ENCODE assay signal across 8 cellular contexts in the genomic region with DNA sequence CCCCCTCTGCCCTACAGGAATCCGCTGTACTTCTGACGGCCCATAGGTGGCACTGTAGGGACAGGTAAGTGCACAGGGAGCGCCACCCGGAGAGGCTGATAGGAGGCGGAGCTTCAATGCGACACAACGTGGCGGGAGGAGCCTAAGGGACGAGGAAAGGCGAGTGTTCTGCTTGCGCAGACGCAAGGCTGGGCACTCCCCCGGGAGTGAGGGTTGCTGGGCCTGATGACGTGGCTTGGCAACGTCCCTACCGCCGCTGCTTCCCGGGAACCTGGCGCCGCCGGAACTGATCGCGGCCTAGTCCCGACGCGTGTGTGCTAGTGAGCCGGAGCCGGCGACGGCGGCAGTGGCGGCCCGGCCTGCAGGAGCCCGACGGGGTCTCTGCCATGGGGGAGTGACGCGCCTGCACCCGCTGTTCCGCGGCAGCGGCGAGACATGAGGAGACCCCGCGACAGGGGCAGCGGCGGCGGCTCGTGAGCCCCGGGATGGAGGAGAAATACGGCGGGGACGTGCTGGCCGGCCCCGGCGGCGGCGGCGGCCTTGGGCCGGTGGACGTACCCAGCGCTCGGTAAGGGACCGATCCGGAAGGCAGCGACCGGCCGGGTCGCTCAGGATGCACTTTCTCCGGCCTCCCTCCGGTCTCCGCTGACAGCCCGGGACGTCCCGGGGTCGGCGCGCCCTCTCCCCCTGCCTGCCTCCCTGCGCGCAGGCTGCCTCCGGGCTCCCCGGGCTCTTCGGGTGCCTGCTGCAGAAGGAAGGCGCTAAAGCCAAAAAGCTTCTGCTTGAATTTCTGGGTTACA. TPM values are rescaled to one million over a fixed set of nuclear protein-coding genes. Genes with fewer than 3 reads are reported as not detected.
DNase-seq lines count a peak whose midpoint lies in the region; ATAC-seq, FAIRE-seq and TF ChIP-seq lines count a peak whose summit lies in the region.

SLC30A5 (plus strand) TSS at position 244 of the 800 bp plus-strand sequence; CDS start at position 486, 242 bp downstream.

- no peaks in the 10 kb centered on the region for H3K27me3 Mint-ChIP-seq in dendritic cell treated with granulocyte-macrophage colony-stimulating factor and Interleukin-4, amounts not matched to agents 40 ng/mL and 50 ng/mL, for 4 days

- no peaks in the 10 kb centered on the region for H3K9me3 Mint-ChIP-seq in dendritic cell treated with granulocyte-macrophage colony-stimulating factor and Interleukin-4, amounts not matched to agents 40 ng/mL and 50 ng/mL, for 4 days

- peak within 1 kb of the TSS; percentile 70 to 88 (median 72) for H3K4me3 ChIP-seq in HepG2 (replicated peaks in 1 of 3; ENCODE audit: insufficient read depth in 1 of 3, low read depth in 2 of 3, low read length in 3 of 3)

- in situ Hi-C loops in HepG2 (cut with HindIII; ENCODE audit: extremely low pct_ligation_motif_present, low pct_unique_long_range_greater_than_20kb): loop anchor here (10.0 kb wide), 1 partner anchor 241 kb away; the partner anchor contains the start of gene CCDC125

- peaks cover 30% of the 10 kb centered on the region for H3K79me2 ChIP-seq in HepG2 (ENCODE audit: insufficient read depth, low read length)

- H3K4me2 ChIP-seq in HepG2 (ENCODE audit: low read depth, low read length): peak within 1 kb of the TSS; percentile 87

- peak; percentile 97 for TF ChIP-seq CTCF in C4-2B (conservative IDR thresholded peaks at IDR 0.05)
- peak; percentile 98 for TF ChIP-seq CTCF in HepG2 (CRISPR knock-in tag; IDR thresholded peaks at IDR 0.05)

- H3K27ac Mint-ChIP-seq in dendritic cell treated with granulocyte-macrophage colony-stimulating factor and Interleukin-4, amounts not matched to agents 40 ng/mL and 50 ng/mL, for 4 days: peak within 1 kb of the TSS; percentile 95

- peak within 1 kb of the TSS; percentile 91 for H3K4me3 Mint-ChIP-seq in dendritic cell treated with granulocyte-macrophage colony-stimulating factor and Interleukin-4, amounts not matched to agents 40 ng/mL and 50 ng/mL, for 4 days

- CTCF ChIA-PET in HepG2 (lab: Yijun Ruan, JAX; ENCODE audit: low intra/inter-chr PET ratio, low total read pairs): no interaction called here

- TSS peak; percentile 77 for BruUV-seq in HepG2 (replicated peaks; lab: Mats Ljungman, UMichigan)

- WGBS in HepG2 (ENCODE audit: low lambda C conversion rate): 0% methylated on average over 29 of the region's 83 CpGs

- intact Hi-C loops in dendritic cell treated with granulocyte-macrophage colony-stimulating factor and Interleukin-4, amounts not matched to agents 40 ng/mL and 50 ng/mL, for 4 days (cut with micrococcal nuclease): loop anchor here (1.0 to 2.0 kb wide), 2 partner anchors 73 to 95 kb away; partner anchors contain the start of genes CCNB1 and CENPH
- intact Hi-C loops in HepG2 (cut with micrococcal nuclease; ENCODE audit: unreplicated experiment): loop anchor here (1.0 to 5.0 kb wide), 3 partner anchors 123 to 274 kb away; a partner anchor contains a TSS

- H3K9ac ChIP-seq in HepG2 (ENCODE audit: insufficient read depth, low read depth, low read length): peak within 1 kb of the TSS; percentile 98

- H4K20me1 ChIP-seq in HepG2 (ENCODE audit: insufficient read depth, low read length): no peaks in the 10 kb centered on the region; the same call in 1 of the 2 replicates

- TF ChIP-seq POLR2A in HepG2 (IDR thresholded peaks at IDR 0.05; ENCODE audit: insufficient read depth in 1 of 2, low read depth in 2 of 2, low read length in 2 of 2): peak; percentile 92 to 95

- POLR2A ChIA-PET in HepG2 (lab: Yijun Ruan, JAX): interaction anchor here (0.7 to 2.5 kb wide), 18 partner anchors 13 to 424 kb away, joined by 3 to 27 read pairs (median 4); partner anchors contain the start of genes CCDC125, CCNB1, CDK7 and MARVELD2

- H3K27me3 ChIP-seq in HepG2 (ENCODE audit: control insufficient read depth in 1 of 2, insufficient read depth in 2 of 2, low read length in 2 of 2): no peaks in the 10 kb centered on the region

- peak within 1 kb of the TSS; percentile 97 for H3K27ac ChIP-seq in C4-2B
- H3K27ac ChIP-seq in HepG2 (ENCODE audit: extremely low read length, insufficient read depth, low read length): peak within 1 kb of the TSS; percentile 88

- H3K9me3 ChIP-seq in HepG2 (ENCODE audit: low read length): no peaks in the 10 kb centered on the region

- H2AFZ ChIP-seq in HepG2 (ENCODE audit: low read length): no peak within 1 kb of the TSS

- peaks cover 47% of the 10 kb centered on the region for H3K4me1 ChIP-seq in HepG2 (ENCODE audit: insufficient read depth, low read length)

- DNase-seq in NCI-H748 (lab: John Stamatoyannopoulos, UW; ENCODE audit: unreplicated experiment) (peak; percentile 99), HepG2 (ENCODE audit: low spot score) (peak; percentile 98)
- peak; percentile 93 to 98 for DNase-seq in activated CD4-positive, alpha-beta T cell treated with anti-CD3 and anti-CD28 coated beads, Interleukin-2, amount 50 U/mL, for 24 hours (ENCODE audit: low read depth in 1 of 2, low spot score in 1 of 2)
- DNase-seq in stimulated activated CD4-positive, alpha-beta T cell treated with anti-CD3 and anti-CD28 coated beads, Interleukin-4, amount 100 ng/mL, for 24 hours: peak; percentile 99

- TF ChIP-seq EP300 in HepG2 (IDR thresholded peaks at IDR 0.05; ENCODE audit: low read depth in 2 of 2, low read length in 2 of 2) (0 out of 4 replicates have a peak, but pooled peaks have one; percentile 7 to 14), HepG2 (CRISPR knock-in tag; IDR thresholded peaks at IDR 0.05; ENCODE audit: borderline replicate concordance) (no peak)

- peak; percentile 99 for ATAC-seq in GM19328 (IDR thresholded peaks at IDR 0.05; ENCODE audit: unreplicated experiment)
- peak; percentile 99 for ATAC-seq in HG03521 (IDR thresholded peaks at IDR 0.05; ENCODE audit: unreplicated experiment)
- ATAC-seq in HepG2: peak; percentile 98

- no peaks in the 10 kb centered on the region for H3K36me3 ChIP-seq in HepG2 (replicated peaks in 1 of 2; ENCODE audit: control insufficient read depth in 1 of 2, insufficient read depth in 2 of 2, low read length in 2 of 2)

- peak; percentile 76 for TF ChIP-seq RAD21 in HepG2 (CRISPR knock-in tag; IDR thresholded peaks at IDR 0.05)

- peaks cover 38% of the 10 kb centered on the region for H3K36me3 Mint-ChIP-seq in dendritic cell treated with granulocyte-macrophage colony-stimulating factor and Interleukin-4, amounts not matched to agents 40 ng/mL and 50 ng/mL, for 4 days (ENCODE audit: low read depth)

- H3K4me1 Mint-ChIP-seq in dendritic cell treated with granulocyte-macrophage colony-stimulating factor and Interleukin-4, amounts not matched to agents 40 ng/mL and 50 ng/mL, for 4 days (ENCODE audit: low read depth): peaks cover 33% of the 10 kb centered on the region

- FAIRE-seq in HepG2 (lab: Jason Lieb, UNC): peak; percentile 94

TF ChIP-seq in HepG2, 621 proteins besides CTCF, POLR2A, EP300 and RAD21 (continues in another document):
- peak; percentile 54 for TF ChIP-seq IRF2 (CRISPR knock-in tag; IDR thresholded peaks at IDR 0.05)

RNA-seq across cellular contexts. Expression of gene SLC30A5, which starts in this region (rescaled TPM):
- total RNA-seq in HepG2 (2016; rRNA removed; fragmentation: Illumina TruSeq; extraction: Trizol): 38.0 and 53.6 TPM in 2 replicates
- total RNA-seq in HepG2 (2016; cell fraction: cytosol; rRNA removed; fragmentation: Illumina TruSeq; extraction: Trizol; ENCODE audit: low read depth): 31.6 and 34.5 TPM in 2 replicates
- total RNA-seq in HepG2 (2016; cell fraction: insoluble cytoplasmic fraction; rRNA removed; fragmentation: Illumina TruSeq; extraction: Trizol): 30.3 and 45.5 TPM in 2 replicates
- total RNA-seq in HepG2 (2016; cell fraction: membrane; rRNA removed; fragmentation: Illumina TruSeq; extraction: Trizol): 49.5 and 53.4 TPM in 2 replicates
- 45.0 and 49.8 TPM in 2 replicates for total RNA-seq in HepG2 (2016; cell fraction: nucleus; rRNA removed; fragmentation: Illumina TruSeq; extraction: Trizol)
- polyA plus RNA-seq in HepG2 (2011; rRNA removed): 40.7 and 46.0 TPM in 2 replicates
- 20.8 and 26.3 TPM in 2 replicates for polyA plus RNA-seq in HepG2 (2011; cell fraction: cytosol; rRNA removed)
- 12.8 and 20.0 TPM in 2 replicates for polyA plus RNA-seq in HepG2 (2011; cell fraction: nucleus; rRNA removed)
- polyA plus RNA-seq in HepG2 (2012): 20.2 and 28.1 TPM in 2 replicates
- polyA plus RNA-seq in HepG2 (2016; cell fraction: cytosol; fragmentation: Illumina TruSeq; extraction: Trizol; ENCODE audit: low read depth): 41.7 and 42.9 TPM in 2 replicates
- polyA plus RNA-seq in HepG2 (2016; cell fraction: insoluble cytoplasmic fraction; fragmentation: Illumina TruSeq; extraction: Trizol; ENCODE audit: low read depth): 33.4 and 37.3 TPM in 2 replicates
- 52.5 and 54.7 TPM in 2 replicates for polyA plus RNA-seq in HepG2 (2016; cell fraction: membrane; fragmentation: Illumina TruSeq; extraction: Trizol; ENCODE audit: low read depth)
- 77.8 and 87.7 TPM in 2 replicates for polyA plus RNA-seq in HepG2 (2016; cell fraction: nucleus; fragmentation: Illumina TruSeq; extraction: Trizol; ENCODE audit: insufficient read depth, low read depth)
- polyA minus RNA-seq in HepG2 (2011; rRNA and poly(A)+ RNA removed; ENCODE audit: low replicate concordance): 145 and 157 TPM in 2 replicates
- polyA minus RNA-seq in HepG2 (2011; cell fraction: cytosol; rRNA and poly(A)+ RNA removed): 35.9 and 43.9 TPM in 2 replicates
- 20.1 and 27.8 TPM in 2 replicates for polyA minus RNA-seq in HepG2 (2011; cell fraction: nucleus; rRNA and poly(A)+ RNA removed)

Comparison
In these comparisons a context has a peak if more than half of its experiments do, and no peak if none do; other contexts are left out.
1. Peak in every context shown above with its lines: DNase-seq, ATAC-seq, H3K4me3 ChIP-seq and H3K27ac ChIP-seq.